Comparison of ENCODE assay signal across 8 cellular contexts in the genomic region with DNA sequence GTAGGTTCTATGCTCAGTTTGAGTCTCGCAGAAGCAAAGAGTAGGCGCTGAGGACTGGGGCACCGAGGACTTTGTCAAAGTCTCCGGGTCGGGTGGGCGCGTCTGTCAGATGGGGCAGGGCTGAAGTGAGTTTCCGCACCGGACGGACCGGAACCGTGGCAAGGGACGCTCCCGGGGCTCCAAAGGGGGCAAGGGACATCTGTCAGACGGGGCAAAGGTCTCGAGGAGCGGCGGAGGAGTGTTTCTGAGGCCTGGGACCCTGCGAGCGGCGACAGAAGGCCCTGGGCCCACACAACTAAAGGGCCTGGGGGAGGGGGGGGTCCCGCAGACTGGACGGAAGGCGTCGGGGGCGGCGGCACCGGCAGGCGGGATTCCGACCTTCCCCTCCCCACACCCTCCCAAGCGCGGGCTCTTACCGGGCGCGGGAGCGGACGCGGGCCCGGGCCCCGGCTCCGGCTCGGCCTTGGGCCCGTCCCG. TPM values are rescaled to one million over a fixed set of nuclear protein-coding genes. Genes with fewer than 3 reads are reported as not detected.
DNase-seq lines count a peak whose midpoint lies in the region; ATAC-seq and TF ChIP-seq lines count a peak whose summit lies in the region.

No MANE protein-coding gene starts in this region.

- H3K36me3 ChIP-seq in body of pancreas (replicated peaks in 1 of 2; ENCODE audit: insufficient read depth in 1 of 2, low read depth in 2 of 2) (peaks cover 0 to 3% of the 10 kb centered on the region in 2 donors), lung (ENCODE audit: control insufficient read depth in 2 of 2, insufficient read depth in 2 of 2, low read length in 2 of 2) (peaks cover 0 to 22% of the 10 kb centered on the region in 2 donors), thyroid gland (peaks cover 3 to 6% of the 10 kb centered on the region in 2 donors)

- no peak for TF ChIP-seq POLR2A in body of pancreas (IDR thresholded peaks at IDR 0.05)
- no peak for TF ChIP-seq POLR2A in thyroid gland (IDR thresholded peaks at IDR 0.05)

- TF ChIP-seq CTCF in GM13976 (IDR thresholded peaks at IDR 0.05; ENCODE audit: borderline replicate concordance, control extremely low read depth, extremely low read depth, insufficient read depth, missing control alignments) (no peak), body of pancreas (IDR thresholded peaks at IDR 0.05) (no peak), lung (IDR thresholded peaks at IDR 0.05; ENCODE audit: control extremely low read depth, extremely low read depth) (no peak), thyroid gland (IDR thresholded peaks at IDR 0.05) (no peak)

- H3K4me3 ChIP-seq in Jurkat, Clone E6-1 (ENCODE audit: low read length): peak overlapping the region; percentile 91
- H3K4me3 ChIP-seq in body of pancreas: peak overlapping the region; percentile 86 to 98
- H3K4me3 ChIP-seq in lung: peak overlapping the region; percentile 66
- peak overlapping the region in 2 of 3 donors; percentile 64 to 81 for H3K4me3 ChIP-seq in thyroid gland (replicated peaks in 1 of 3)

- 0% methylated on average over 16 to 31 of the region's 44 CpGs for WGBS in body of pancreas, 2 donors
- 0 to 1% methylated on average over 21 to 43 of the region's 44 CpGs for WGBS in lung, 2 donors
- WGBS in thyroid gland, 2 donors: 0% methylated on average over 13 to 18 of the region's 44 CpGs

- DNase-seq in GM13976 (ENCODE audit: low spot score): peak; percentile 66
- DNase-seq in Jurkat, Clone E6-1 (ENCODE audit: low read depth, low spot score): no peak
- DNase-seq in body of pancreas: peak in 2 of 4 donors; percentile 13 to 21
- DNase-seq in lung (ENCODE audit: low spot score): no peak
- DNase-seq in thyroid gland: no peak
- no peak for DNase-seq in superior temporal gyrus (ENCODE audit: extremely low spot score)
- no peak for DNase-seq in NCI-H1092 (lab: John Stamatoyannopoulos, UW)
- no peak for DNase-seq in RPMI8226

- H3K27me3 ChIP-seq in body of pancreas (no peaks in the 10 kb centered on the region), lung (ENCODE audit: control insufficient read depth, insufficient read depth) (no peaks in the 10 kb centered on the region), thyroid gland (no peaks in the 10 kb centered on the region)

- H3K4me1 ChIP-seq in body of pancreas (peaks cover 35% of the 10 kb centered on the region), lung (ENCODE audit: control insufficient read depth in 2 of 2, insufficient read depth in 2 of 2, low read length in 2 of 2) (peaks cover 0 to 18% of the 10 kb centered on the region in 2 donors), thyroid gland (peaks cover 16 to 23% of the 10 kb centered on the region in 2 donors)

- ATAC-seq in body of pancreas (no peak), lung (ENCODE audit: insufficient read depth, low FRiP score) (no peak)

- H3K9me3 ChIP-seq in body of pancreas (no peaks in the 10 kb centered on the region), lung (ENCODE audit: control insufficient read depth in 2 of 2, insufficient read depth in 1 of 2, low read length in 1 of 2) (no peaks in the 10 kb centered on the region), thyroid gland (no peaks in the 10 kb centered on the region)

- intact Hi-C loops in body of pancreas (cut with DNase I): no loop called here
- intact Hi-C loops in thyroid gland (cut with DNase I): loop anchor here (2.0 kb wide), 1 partner anchor 17 kb away; the partner anchor contains the start of gene WIZ

- in situ Hi-C loops in GM13976 (cut with MboI; ENCODE audit: low sequenced_read_pairs, unreplicated experiment): no loop called here

- H3K27ac ChIP-seq in body of pancreas: peak overlapping the region in 3 of 4 donors; percentile 1 to 52 (median 33)
- peak overlapping the region; percentile 36 to 52 for H3K27ac ChIP-seq in lung (ENCODE audit: low read depth in 1 of 2, low read length in 1 of 2)
- H3K27ac ChIP-seq in thyroid gland: no peak overlapping the region

RNA-seq across cellular contexts. Expression of gene AKAP8L, which starts 13.3 kb away (rescaled TPM):
- polyA plus RNA-seq in Jurkat, Clone E6-1 (2012; ENCODE audit: insufficient read depth, insufficient read length): 147 TPM
- total RNA-seq in body of pancreas (100 to 1,000 TPM; 147 to 196 TPM), lung (100 to 1,000 TPM in 1 of 2 donors, 10 to 100 TPM in 1; 84.1 to 118 TPM), thyroid gland (100 to 1,000 TPM; 122 to 272 (median 204) TPM)
- polyA plus RNA-seq in lung: 10 to 100 TPM; 52.5 to 76.2 TPM

RNA-seq across cellular contexts. Expression of gene WIZ, which starts 17.7 kb away (rescaled TPM):
- 23.3 TPM for polyA plus RNA-seq in Jurkat, Clone E6-1 (2012; ENCODE audit: insufficient read depth, insufficient read length)
- total RNA-seq in body of pancreas (100 to 1,000 TPM in 1 of 2 donors, 10 to 100 TPM in 1; 16.1 to 111 TPM), lung (10 to 100 TPM; 24.0 to 42.6 TPM), thyroid gland (10 to 100 TPM; 23.0 to 48.5 (median 29.6) TPM)
- 10 to 100 TPM; 14.5 to 22.7 TPM for polyA plus RNA-seq in lung

RNA-seq across cellular contexts. Expression of gene RASAL3, which starts 32.3 kb away (rescaled TPM):
- polyA plus RNA-seq in Jurkat, Clone E6-1 (2012; ENCODE audit: insufficient read depth, insufficient read length): 30.3 TPM
- total RNA-seq in body of pancreas (1 to 10 TPM; 2.6 to 3.6 TPM), lung (10 to 100 TPM in 1 of 2 donors, 1 to 10 TPM in 1; 4.6 to 13.3 TPM), thyroid gland (1 to 10 TPM; 2.6 to 4.4 (median 3.7) TPM)
- polyA plus RNA-seq in lung: 10 to 100 TPM in 1 of 2 donors, 1 to 10 TPM in 1; 5.9 to 18.2 TPM

RNA-seq across cellular contexts. Expression of gene PGLYRP2, which starts 47.2 kb away (rescaled TPM):
- not detected for polyA plus RNA-seq in Jurkat, Clone E6-1 (2012; ENCODE audit: insufficient read depth, insufficient read length)
- not detected for total RNA-seq in body of pancreas
- total RNA-seq in lung: not detected
- polyA plus RNA-seq in lung: under 1 TPM in 1 of 2 donors, not detected in 1; 0.10 TPM
- total RNA-seq in thyroid gland: not detected

RNA-seq across cellular contexts. Expression of gene AKAP8, which starts 52.5 kb away (rescaled TPM):
- polyA plus RNA-seq in Jurkat, Clone E6-1 (2012; ENCODE audit: insufficient read depth, insufficient read length): 24.3 TPM
- total RNA-seq in body of pancreas: 10 to 100 TPM; 11.2 to 19.4 TPM
- total RNA-seq in lung: 10 to 100 TPM; 23.1 to 43.4 TPM
- polyA plus RNA-seq in lung: 10 to 100 TPM; 15.0 to 16.4 TPM
- 10 to 100 TPM; 21.8 to 33.2 (median 26.6) TPM for total RNA-seq in thyroid gland

Comparison
In these comparisons a context has a peak if more than half of its experiments do, and no peak if none do; other contexts are left out.
1. H3K27ac ChIP-seq: peak in body of pancreas (3 of 4) and lung (2 of 2); none in thyroid gland (0 of 3).
2. Peak in every context shown above with its lines, with median percentiles within 50 percentile points of each other: H3K4me3 ChIP-seq.